Comparison of ENCODE assay signal across 10 cellular contexts in genomic region chr1:207754011-207754410, GRCh38. TPM values are rescaled to one million over a fixed set of nuclear protein-coding genes. Genes with fewer than 3 reads are reported as not detected.
A peak's percentile ranks its signal among the peaks of the same experiment; 100 is the strongest.
DNase-seq lines count a peak whose midpoint lies in the region; ATAC-seq, FAIRE-seq and TF ChIP-seq lines count a peak whose summit lies in the region.
"Had no signal": no experiment of that assay in that cellular context is flagged by ENCODE, and none has a peak within 500 bp of the region (broad histone marks: within the 10 kb centered on the region; RNA-seq: fewer than 3 reads in every experiment).

No MANE protein-coding gene starts in this region.

- no peak for TF ChIP-seq POLR2A in stomach (IDR thresholded peaks at IDR 0.05)

- ATAC-seq in activated CD8-positive, alpha-beta memory T cell treated with anti-CD3 and anti-CD28 coated beads, Interleukin-2, amount 10 ng/mL, durations not matched to agents 7 days and 5 days: no peak
- ATAC-seq in activated CD8-positive, alpha-beta T cell treated with anti-CD3 and anti-CD28 coated beads, Interleukin-2, amount 10 ng/mL, durations not matched to agents 7 days and 5 days: no peak
- ATAC-seq: heart right ventricle had no signal

- peaks cover 19% of the 10 kb centered on the region for H3K36me3 Mint-ChIP-seq in activated CD8-positive, alpha-beta memory T cell treated with anti-CD3 and anti-CD28 coated beads, Interleukin-2, amount 10 ng/mL, durations not matched to agents 7 days and 5 days
- H3K36me3 Mint-ChIP-seq in activated CD8-positive, alpha-beta T cell treated with anti-CD3 and anti-CD28 coated beads, Interleukin-2, amount 10 ng/mL, durations not matched to agents 7 days and 5 days (ENCODE audit: low read depth): peaks cover 31% of the 10 kb centered on the region

- CTCF ChIA-PET in activated CD8-positive, alpha-beta memory T cell treated with anti-CD3 and anti-CD28 coated beads, Interleukin-2, amount 10 ng/mL, durations not matched to agents 7 days and 5 days (lab: Charles Lee): interaction anchor here (0.5 to 3.7 kb wide), 4 partner anchors 44 to 210 kb away, joined by 3 to 17 read pairs (median 8); no protein-coding TSS in a partner anchor
- CTCF ChIA-PET in activated CD8-positive, alpha-beta T cell treated with anti-CD3 and anti-CD28 coated beads, Interleukin-2, amount 10 ng/mL, durations not matched to agents 7 days and 5 days (lab: Charles Lee): interaction anchor here (2.5 to 3.0 kb wide), 2 partner anchors 44 to 114 kb away, joined by 8 to 21 read pairs; no protein-coding TSS in a partner anchor

- H3K4me1 ChIP-seq in iPS-15b (ENCODE audit: control insufficient read depth, insufficient read depth, low read length) (peaks cover 21% of the 10 kb centered on the region), stomach (peaks cover 40 to 76% (median 61%) of the 10 kb centered on the region in 4 donors)

- 18 to 53% (median 31%) methylated on average over 4 of the region's 4 CpGs for WGBS in stomach, 5 donors

- no peak overlapping the region for H3K9ac ChIP-seq in iPS-15b (ENCODE audit: low read depth, low read length)

- no peaks in the 10 kb centered on the region for H3K27me3 Mint-ChIP-seq in activated CD8-positive, alpha-beta memory T cell treated with anti-CD3 and anti-CD28 coated beads, Interleukin-2, amount 10 ng/mL, durations not matched to agents 7 days and 5 days
- H3K27me3 Mint-ChIP-seq in activated CD8-positive, alpha-beta T cell treated with anti-CD3 and anti-CD28 coated beads, Interleukin-2, amount 10 ng/mL, durations not matched to agents 7 days and 5 days (ENCODE audit: low read depth): no peaks in the 10 kb centered on the region

- no peak for DNase-seq in activated CD8-positive, alpha-beta memory T cell treated with anti-CD3 and anti-CD28 coated beads, Interleukin-2, amount 10 ng/mL, durations not matched to agents 7 days and 5 days
- no peak for DNase-seq in activated CD8-positive, alpha-beta memory T cell treated with anti-CD3 and anti-CD28 coated beads for 24 hours
- no peak for DNase-seq in activated CD8-positive, alpha-beta T cell treated with anti-CD3 and anti-CD28 coated beads, Interleukin-2, amount 10 ng/mL, durations not matched to agents 7 days and 5 days
- DNase-seq in stomach: no peak
- no peak for DNase-seq in stimulated activated CD4-positive, alpha-beta T cell treated with anti-CD3 and anti-CD28 coated beads, Interleukin-15, amount 100 ng/mL, for 24 hours
- no peak for DNase-seq in D721Med (ENCODE audit: insufficient read length, low spot score)
- no peak for DNase-seq in NCI-H2171 treated with DMSO at 0.1 percent for 48 hours (lab: John Stamatoyannopoulos, UW)
- DNase-seq: heart right ventricle, T-helper 9 cell had no signal

- TF ChIP-seq EP300 in stomach (IDR thresholded peaks at IDR 0.05): no peak

- POLR2A ChIA-PET in activated CD8-positive, alpha-beta T cell treated with anti-CD3 and anti-CD28 coated beads, Interleukin-2, amount 10 ng/mL, durations not matched to agents 7 days and 5 days (lab: Charles Lee): no interaction called here

- H3K4me3 ChIP-seq in iPS-15b (ENCODE audit: low read depth, low read length) (peak overlapping the region; percentile 99), stomach (peak overlapping the region in 3 of 4 donors; percentile 21 to 93 (median 84))

- H3K4me1 Mint-ChIP-seq in activated CD8-positive, alpha-beta memory T cell treated with anti-CD3 and anti-CD28 coated beads, Interleukin-2, amount 10 ng/mL, durations not matched to agents 7 days and 5 days: peaks cover 68% of the 10 kb centered on the region
- H3K4me1 Mint-ChIP-seq in activated CD8-positive, alpha-beta T cell treated with anti-CD3 and anti-CD28 coated beads, Interleukin-2, amount 10 ng/mL, durations not matched to agents 7 days and 5 days (ENCODE audit: low read depth): peaks cover 68% of the 10 kb centered on the region

- intact Hi-C loops in stomach (cut with DNase I; ENCODE audit: low total_unique reads): no loop called here

- H3K9me3 ChIP-seq in iPS-15b (ENCODE audit: control insufficient read depth, insufficient read depth, low read length) (no peaks in the 10 kb centered on the region), stomach (no peaks in the 10 kb centered on the region)
- H3K9me3 ChIP-seq: heart right ventricle had no signal

- FAIRE-seq in D721Med (lab: Jason Lieb, UNC): no peak

- H3K27me3 ChIP-seq in iPS-15b (ENCODE audit: control insufficient read depth, insufficient read depth, low read length) (no peaks in the 10 kb centered on the region), stomach (no peaks in the 10 kb centered on the region)
- H3K27me3 ChIP-seq: heart right ventricle had no signal

- no peak for TF ChIP-seq CTCF in stomach (IDR thresholded peaks at IDR 0.05)
- TF ChIP-seq CTCF in D721Med (IDR thresholded peaks at IDR 0.05; ENCODE audit: insufficient read depth, missing control alignments): no peak

- H3K27ac Mint-ChIP-seq in activated CD8-positive, alpha-beta memory T cell treated with anti-CD3 and anti-CD28 coated beads, Interleukin-2, amount 10 ng/mL, durations not matched to agents 7 days and 5 days: no peak overlapping the region
- H3K27ac Mint-ChIP-seq in activated CD8-positive, alpha-beta T cell treated with anti-CD3 and anti-CD28 coated beads, Interleukin-2, amount 10 ng/mL, durations not matched to agents 7 days and 5 days: no peak overlapping the region

- H3K9me3 Mint-ChIP-seq in activated CD8-positive, alpha-beta memory T cell treated with anti-CD3 and anti-CD28 coated beads, Interleukin-2, amount 10 ng/mL, durations not matched to agents 7 days and 5 days (ENCODE audit: low read depth): no peaks in the 10 kb centered on the region
- H3K9me3 Mint-ChIP-seq in activated CD8-positive, alpha-beta T cell treated with anti-CD3 and anti-CD28 coated beads, Interleukin-2, amount 10 ng/mL, durations not matched to agents 7 days and 5 days (ENCODE audit: insufficient read depth): no peaks in the 10 kb centered on the region

- peak overlapping the region; percentile 41 for H3K4me3 Mint-ChIP-seq in activated CD8-positive, alpha-beta memory T cell treated with anti-CD3 and anti-CD28 coated beads, Interleukin-2, amount 10 ng/mL, durations not matched to agents 7 days and 5 days
- peak overlapping the region; percentile 100 for H3K4me3 Mint-ChIP-seq in activated CD8-positive, alpha-beta T cell treated with anti-CD3 and anti-CD28 coated beads, Interleukin-2, amount 10 ng/mL, durations not matched to agents 7 days and 5 days

- H3K36me3 ChIP-seq in iPS-15b (ENCODE audit: control insufficient read depth, insufficient read depth, low read length) (no peaks in the 10 kb centered on the region), stomach (peaks cover 7 to 22% (median 19%) of the 10 kb centered on the region in 4 donors)

- peak overlapping the region in 4 of 5 donors; percentile 9 to 94 (median 54) for H3K27ac ChIP-seq in stomach

RNA-seq across cellular contexts. Expression of gene CD46, which starts 2.2 kb away (rescaled TPM):
- 100 to 1,000 TPM in 1 of 2 experiments, 10 to 100 TPM in 1; 98.3 to 104 TPM for total RNA-seq in activated CD8-positive, alpha-beta memory T cell treated with anti-CD3 and anti-CD28 coated beads, Interleukin-2, amount 10 ng/mL, durations not matched to agents 7 days and 5 days
- 10 to 100 TPM; 94.1 to 98.3 TPM for total RNA-seq in activated CD8-positive, alpha-beta T cell treated with anti-CD3 and anti-CD28 coated beads, Interleukin-2, amount 10 ng/mL, durations not matched to agents 7 days and 5 days
- total RNA-seq in stomach: 100 to 1,000 TPM in 3 of 5 donors, 10 to 100 TPM in 2; 31.5 to 424 (median 102) TPM
- polyA plus RNA-seq in stomach: 100 to 1,000 TPM in 1 of 3 donors, 10 to 100 TPM in 2; 25.2 to 104 (median 69.3) TPM
